ENCODE assay signal across 19 cellular contexts in genomic region chr14:90049390-90049789, GRCh38. TPM values are rescaled to one million over a fixed set of nuclear protein-coding genes. Genes with fewer than 3 reads are reported as not detected.
DNase-seq lines count a peak whose midpoint lies in the region; ATAC-seq and TF ChIP-seq lines count a peak whose summit lies in the region.
"Had no signal": no experiment of that assay in that cellular context is flagged by ENCODE, and none has a peak within 500 bp of the region (broad histone marks: within the 10 kb centered on the region; RNA-seq: fewer than 3 reads in every experiment).

No MANE protein-coding gene starts in this region.

- H3K4me3 Mint-ChIP-seq in WTC11, result no peak overlapping the region
- H3K4me3 Mint-ChIP-seq: B cell; CD4-positive, alpha-beta T cell; H9 had no signal

- TF ChIP-seq CTCF in WTC11 (IDR thresholded peaks at IDR 0.05), result no peak

- H3K27ac Mint-ChIP-seq in WTC11, result no peak overlapping the region
- H3K27ac Mint-ChIP-seq: B cell; CD4-positive, alpha-beta T cell; H9 had no signal

- in situ Hi-C loops in G401 (cut with HindIII; ENCODE audit: low sequenced_read_pairs), result no loop called here

- peaks cover 3% of the 10 kb centered on the region; the same call in 1 of the 2 replicates for H3K27me3 Mint-ChIP-seq in WTC11 (ENCODE audit: low read depth)

- H3K9me3 Mint-ChIP-seq in WTC11, result no peaks in the 10 kb centered on the region
- H3K9me3 Mint-ChIP-seq: CD4-positive, alpha-beta T cell; H9 had no signal

- POLR2A ChIA-PET in WTC11 (lab: Charles Lee), result no interaction called here

- CTCF ChIA-PET in WTC11 (lab: Charles Lee), result interaction anchor here (0.8 kb wide), 1 partner anchor 11 kb away, joined by 4 read pairs; no protein-coding TSS in a partner anchor

- DNase-seq in G401 (ENCODE audit: low spot score) (peak; percentile 16), NCI-H524 treated with DMSO at 0.1 percent for 48 hours (lab: John Stamatoyannopoulos, UW) (peak; percentile 28), WTC11 (ENCODE audit: low spot score) (no peak), pons (ENCODE audit: low spot score) (peak; percentile 17), NCI-H446 treated with DMSO at 0.1 percent for 48 hours (lab: John Stamatoyannopoulos, UW) (no peak), SHP77 (lab: John Stamatoyannopoulos, UW) (no peak)
- DNase-seq in activated naive CD4-positive, alpha-beta T cell treated with anti-CD3 and anti-CD28 coated beads, Interleukin-2, amount 50 U/mL, for 16 hours, result no peak
- DNase-seq: Calu3; CD4-positive, alpha-beta T cell; DMS79; H9; IMR-90; Karpas-422; MM.1S; NCI-H1092 treated with DMSO at 0.1 percent for 48 hours; SIG-M5 had no signal

- ATAC-seq in WTC11, result peak; percentile 55

- H3K4me1 Mint-ChIP-seq in WTC11, result peaks cover 9% of the 10 kb centered on the region
- H3K4me1 Mint-ChIP-seq: B cell had no signal

- no peaks in the 10 kb centered on the region for H3K36me3 Mint-ChIP-seq in WTC11

TF ChIP-seq in WTC11, 78 proteins besides CTCF, POLR2A, EP300 and RAD21:
- no peak for TF ChIP-seq GRHL2 (CRISPR knock-in tag; IDR thresholded peaks at IDR 0.05; ENCODE audit: insufficient replicate concordance, severe bottlenecking)

RNA-seq across cellular contexts. Expression of gene KCNK13, which starts 12.4 kb away (rescaled TPM):
- not detected in 2 replicates for total RNA-seq in G401 (2014; rRNA removed; shearing (Covaris generic))
- total RNA-seq in WTC11 (2021), result 0.14 to 0.27 TPM (median 0.17 TPM) in 3 replicates
- total RNA-seq: B cell; Calu3; CD4-positive, alpha-beta T cell; HT-29; IMR-90; NCI-H460 had no signal

Comparison
In these comparisons a context has a peak if more than half of its experiments do, and no peak if none do; other contexts are left out.
1. DNase-seq: peak in G401 (single experiment), NCI-H524 treated with DMSO at 0.1 percent for 48 hours (single experiment) and pons (single experiment); none in WTC11 (single experiment), activated naive CD4-positive, alpha-beta T cell treated with anti-CD3 and anti-CD28 coated beads, Interleukin-2, amount 50 U/mL, for 16 hours (single experiment), NCI-H446 treated with DMSO at 0.1 percent for 48 hours (single experiment) and SHP77 (0 of 2).